In genomic region chr7:100476903-100477870, GRCh38 we compare ENCODE assay signal across 9 cellular contexts. TPM values are rescaled to one million over a fixed set of nuclear protein-coding genes. Genes with fewer than 3 reads are reported as not detected.
A peak's percentile ranks its signal among the peaks of the same experiment; 100 is the strongest.
DNase-seq lines count a peak whose midpoint lies in the region; ATAC-seq, FAIRE-seq and TF ChIP-seq lines count a peak whose summit lies in the region.
"Had no signal": no experiment of that assay in that cellular context is flagged by ENCODE, and none has a peak within 500 bp of the region (broad histone marks: within the 10 kb centered on the region; RNA-seq: fewer than 3 reads in every experiment).

No MANE protein-coding gene starts in this region.

- FAIRE-seq in RCC 7860 (lab: Jason Lieb, UNC): no peak

- POLR2A ChIA-PET in AG04449 (lab: Yijun Ruan, JAX): no interaction called here

- peak overlapping the region; percentile 100 for H3K4me3 Mint-ChIP-seq in HFFc6
- peak overlapping the region; percentile 96 for H3K4me3 Mint-ChIP-seq in activated naive CD4-positive, alpha-beta T cell treated with anti-CD3 and anti-CD28 coated beads, Interleukin-2, amount 50 U/mL, for 24 hours

- H3K4me1 Mint-ChIP-seq in HFFc6 (ENCODE audit: low read depth): peaks cover 26% of the 10 kb centered on the region
- peaks cover 46% of the 10 kb centered on the region for H3K4me1 Mint-ChIP-seq in activated naive CD4-positive, alpha-beta T cell treated with anti-CD3 and anti-CD28 coated beads, Interleukin-2, amount 50 U/mL, for 24 hours

- H3K27me3 Mint-ChIP-seq in HFFc6 (ENCODE audit: insufficient read depth): peaks cover 3% of the 10 kb centered on the region; the same call in 1 of the 2 replicates
- no peaks in the 10 kb centered on the region for H3K27me3 Mint-ChIP-seq in activated naive CD4-positive, alpha-beta T cell treated with anti-CD3 and anti-CD28 coated beads, Interleukin-2, amount 50 U/mL, for 24 hours

- no peak for DNase-seq in AG04449 (ENCODE audit: low read depth, low spot score)
- DNase-seq in HFFc6: no peak
- peak; percentile 60 for DNase-seq in iPS-NIHi11 (ENCODE audit: low spot score)
- DNase-seq in stimulated activated CD8-positive, alpha-beta memory T cell treated with anti-CD3 and anti-CD28 coated beads, Interleukin-4, amount 100 ng/mL, for 48 hours: peak; percentile 79
- no peak for DNase-seq in SK-N-DZ (ENCODE audit: low spot score)
- DNase-seq in RCC 7860 (ENCODE audit: low spot score): no peak

- peak overlapping the region; percentile 90 for H3K4me3 ChIP-seq in AG04449 (ENCODE audit: low read depth, low read length)

- CTCF ChIA-PET in AG04449 (lab: Yijun Ruan, JAX): interaction anchor here (0.9 to 12.2 kb wide), 7 partner anchors 11 to 83 kb away, joined by 3 to 257 read pairs (median 3); partner anchors contain the start of gene SPACDR

- H3K36me3 Mint-ChIP-seq in HFFc6 (ENCODE audit: low read depth): peaks cover 10% of the 10 kb centered on the region; the same call in 1 of the 2 replicates
- peaks cover 2% of the 10 kb centered on the region for H3K36me3 Mint-ChIP-seq in activated naive CD4-positive, alpha-beta T cell treated with anti-CD3 and anti-CD28 coated beads, Interleukin-2, amount 50 U/mL, for 24 hours

- ATAC-seq in GM21737 (IDR thresholded peaks at IDR 0.05; ENCODE audit: unreplicated experiment): no peak

- no peaks in the 10 kb centered on the region for H3K9me3 Mint-ChIP-seq in HFFc6
- no peaks in the 10 kb centered on the region for H3K9me3 Mint-ChIP-seq in activated naive CD4-positive, alpha-beta T cell treated with anti-CD3 and anti-CD28 coated beads, Interleukin-2, amount 50 U/mL, for 24 hours

- TF ChIP-seq CTCF in AG04449 (IDR thresholded peaks at IDR 0.05; ENCODE audit: insufficient read depth, low read length, missing control alignments) (peak; percentile 45), HFFc6 (IDR thresholded peaks at IDR 0.05) (peak; percentile 64)

- H3K27ac Mint-ChIP-seq in HFFc6: peak overlapping the region; percentile 2; the same call in 1 of the 2 replicates
- peak overlapping the region; percentile 84 for H3K27ac Mint-ChIP-seq in activated naive CD4-positive, alpha-beta T cell treated with anti-CD3 and anti-CD28 coated beads, Interleukin-2, amount 50 U/mL, for 24 hours

RNA-seq across cellular contexts. Expression of gene TSC22D4, which starts 1.8 kb away (rescaled TPM):
- total RNA-seq in HFFc6 (2021; fragmentation: NEBNext Ultra II Directional; extraction: Animal tissue kit (Norgen Biotek cat#: 25700)): 10 to 100 TPM; 50.6 to 54.5 (median 51.7) TPM
- 21.1 and 24.7 TPM in 2 replicates for polyA plus RNA-seq in SK-N-DZ (2014; cell fraction: cytosol; rRNA removed)
- polyA plus RNA-seq in SK-N-DZ (2014; cell fraction: nucleus; rRNA removed): 16.0 and 23.2 TPM in 2 replicates

RNA-seq across cellular contexts. Expression of gene NYAP1, which starts 6.5 kb away (rescaled TPM):
- under 1 TPM; 0.50 to 0.99 (median 0.86) TPM for total RNA-seq in HFFc6 (2021; fragmentation: NEBNext Ultra II Directional; extraction: Animal tissue kit (Norgen Biotek cat#: 25700))
- polyA plus RNA-seq in SK-N-DZ (2014; cell fraction: cytosol; rRNA removed): 3.8 and 8.3 TPM in 2 replicates
- polyA plus RNA-seq in SK-N-DZ (2014; cell fraction: nucleus; rRNA removed): 4.8 and 8.2 TPM in 2 replicates

RNA-seq across cellular contexts. Expression of gene SPACDR, which starts 13.1 kb away (rescaled TPM):
- 1 to 10 TPM in 3 of 6 experiments, under 1 TPM in 3; 0.66 to 1.6 (median 1.0) TPM for total RNA-seq in HFFc6 (2021; fragmentation: NEBNext Ultra II Directional; extraction: Animal tissue kit (Norgen Biotek cat#: 25700))
- polyA plus RNA-seq in SK-N-DZ (2014; cell fraction: cytosol; rRNA removed): not detected in 2 replicates
- 1.8 TPM in 1 of 2 replicates, not detected in the other for polyA plus RNA-seq in SK-N-DZ (2014; cell fraction: nucleus; rRNA removed)
- total RNA-seq: glomerular endothelial cell had no signal

RNA-seq across cellular contexts. Expression of gene PPP1R35, which starts 40.9 kb away (rescaled TPM):
- 10 to 100 TPM; 22.9 to 33.6 (median 26.5) TPM for total RNA-seq in HFFc6 (2021; fragmentation: NEBNext Ultra II Directional; extraction: Animal tissue kit (Norgen Biotek cat#: 25700))
- 30.0 and 50.0 TPM in 2 replicates for polyA plus RNA-seq in SK-N-DZ (2014; cell fraction: cytosol; rRNA removed)
- polyA plus RNA-seq in SK-N-DZ (2014; cell fraction: nucleus; rRNA removed): 114 and 118 TPM in 2 replicates

RNA-seq across cellular contexts. Expression of gene MEPCE, which starts 47.6 kb away (rescaled TPM):
- total RNA-seq in HFFc6 (2021; fragmentation: NEBNext Ultra II Directional; extraction: Animal tissue kit (Norgen Biotek cat#: 25700)): 10 to 100 TPM; 38.7 to 42.9 (median 41.2) TPM
- 21.8 and 28.3 TPM in 2 replicates for polyA plus RNA-seq in SK-N-DZ (2014; cell fraction: cytosol; rRNA removed)
- 20.0 and 21.4 TPM in 2 replicates for polyA plus RNA-seq in SK-N-DZ (2014; cell fraction: nucleus; rRNA removed)

Comparison
In these comparisons a context has a peak if more than half of its experiments do, and no peak if none do; other contexts are left out.
1. DNase-seq: peak in iPS-NIHi11 (single experiment) and stimulated activated CD8-positive, alpha-beta memory T cell treated with anti-CD3 and anti-CD28 coated beads, Interleukin-4, amount 100 ng/mL, for 48 hours (single experiment); none in AG04449 (single experiment), HFFc6 (single experiment), SK-N-DZ (single experiment) and RCC 7860 (single experiment).